1 cellular context compared by ENCODE assay signal in the genomic region with DNA sequence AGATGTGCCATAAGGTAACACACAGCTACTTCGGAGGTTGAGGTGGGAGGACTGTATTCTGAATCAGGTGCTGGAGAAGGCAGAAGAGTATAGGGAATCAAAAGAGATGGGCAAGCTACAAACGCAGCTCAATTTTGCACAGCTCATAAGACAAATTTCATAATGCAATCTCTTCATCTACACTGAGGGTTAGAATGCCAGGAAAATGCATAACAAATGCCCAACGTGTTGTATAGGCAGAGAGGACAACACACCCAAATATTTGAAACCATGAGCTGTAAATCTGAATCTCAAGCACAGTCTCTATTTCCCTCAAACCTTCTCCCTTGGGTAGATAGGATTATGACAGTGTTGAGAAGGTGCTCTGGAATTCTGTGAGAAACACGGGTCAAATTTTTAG.
TF ChIP-seq lines count a peak whose summit lies in the region.

No MANE protein-coding gene starts in this region.

TF ChIP-seq in GM23338, 12 proteins besides CTCF, POLR2A, EP300 and RAD21:
- TF ChIP-seq, protein P1, sequence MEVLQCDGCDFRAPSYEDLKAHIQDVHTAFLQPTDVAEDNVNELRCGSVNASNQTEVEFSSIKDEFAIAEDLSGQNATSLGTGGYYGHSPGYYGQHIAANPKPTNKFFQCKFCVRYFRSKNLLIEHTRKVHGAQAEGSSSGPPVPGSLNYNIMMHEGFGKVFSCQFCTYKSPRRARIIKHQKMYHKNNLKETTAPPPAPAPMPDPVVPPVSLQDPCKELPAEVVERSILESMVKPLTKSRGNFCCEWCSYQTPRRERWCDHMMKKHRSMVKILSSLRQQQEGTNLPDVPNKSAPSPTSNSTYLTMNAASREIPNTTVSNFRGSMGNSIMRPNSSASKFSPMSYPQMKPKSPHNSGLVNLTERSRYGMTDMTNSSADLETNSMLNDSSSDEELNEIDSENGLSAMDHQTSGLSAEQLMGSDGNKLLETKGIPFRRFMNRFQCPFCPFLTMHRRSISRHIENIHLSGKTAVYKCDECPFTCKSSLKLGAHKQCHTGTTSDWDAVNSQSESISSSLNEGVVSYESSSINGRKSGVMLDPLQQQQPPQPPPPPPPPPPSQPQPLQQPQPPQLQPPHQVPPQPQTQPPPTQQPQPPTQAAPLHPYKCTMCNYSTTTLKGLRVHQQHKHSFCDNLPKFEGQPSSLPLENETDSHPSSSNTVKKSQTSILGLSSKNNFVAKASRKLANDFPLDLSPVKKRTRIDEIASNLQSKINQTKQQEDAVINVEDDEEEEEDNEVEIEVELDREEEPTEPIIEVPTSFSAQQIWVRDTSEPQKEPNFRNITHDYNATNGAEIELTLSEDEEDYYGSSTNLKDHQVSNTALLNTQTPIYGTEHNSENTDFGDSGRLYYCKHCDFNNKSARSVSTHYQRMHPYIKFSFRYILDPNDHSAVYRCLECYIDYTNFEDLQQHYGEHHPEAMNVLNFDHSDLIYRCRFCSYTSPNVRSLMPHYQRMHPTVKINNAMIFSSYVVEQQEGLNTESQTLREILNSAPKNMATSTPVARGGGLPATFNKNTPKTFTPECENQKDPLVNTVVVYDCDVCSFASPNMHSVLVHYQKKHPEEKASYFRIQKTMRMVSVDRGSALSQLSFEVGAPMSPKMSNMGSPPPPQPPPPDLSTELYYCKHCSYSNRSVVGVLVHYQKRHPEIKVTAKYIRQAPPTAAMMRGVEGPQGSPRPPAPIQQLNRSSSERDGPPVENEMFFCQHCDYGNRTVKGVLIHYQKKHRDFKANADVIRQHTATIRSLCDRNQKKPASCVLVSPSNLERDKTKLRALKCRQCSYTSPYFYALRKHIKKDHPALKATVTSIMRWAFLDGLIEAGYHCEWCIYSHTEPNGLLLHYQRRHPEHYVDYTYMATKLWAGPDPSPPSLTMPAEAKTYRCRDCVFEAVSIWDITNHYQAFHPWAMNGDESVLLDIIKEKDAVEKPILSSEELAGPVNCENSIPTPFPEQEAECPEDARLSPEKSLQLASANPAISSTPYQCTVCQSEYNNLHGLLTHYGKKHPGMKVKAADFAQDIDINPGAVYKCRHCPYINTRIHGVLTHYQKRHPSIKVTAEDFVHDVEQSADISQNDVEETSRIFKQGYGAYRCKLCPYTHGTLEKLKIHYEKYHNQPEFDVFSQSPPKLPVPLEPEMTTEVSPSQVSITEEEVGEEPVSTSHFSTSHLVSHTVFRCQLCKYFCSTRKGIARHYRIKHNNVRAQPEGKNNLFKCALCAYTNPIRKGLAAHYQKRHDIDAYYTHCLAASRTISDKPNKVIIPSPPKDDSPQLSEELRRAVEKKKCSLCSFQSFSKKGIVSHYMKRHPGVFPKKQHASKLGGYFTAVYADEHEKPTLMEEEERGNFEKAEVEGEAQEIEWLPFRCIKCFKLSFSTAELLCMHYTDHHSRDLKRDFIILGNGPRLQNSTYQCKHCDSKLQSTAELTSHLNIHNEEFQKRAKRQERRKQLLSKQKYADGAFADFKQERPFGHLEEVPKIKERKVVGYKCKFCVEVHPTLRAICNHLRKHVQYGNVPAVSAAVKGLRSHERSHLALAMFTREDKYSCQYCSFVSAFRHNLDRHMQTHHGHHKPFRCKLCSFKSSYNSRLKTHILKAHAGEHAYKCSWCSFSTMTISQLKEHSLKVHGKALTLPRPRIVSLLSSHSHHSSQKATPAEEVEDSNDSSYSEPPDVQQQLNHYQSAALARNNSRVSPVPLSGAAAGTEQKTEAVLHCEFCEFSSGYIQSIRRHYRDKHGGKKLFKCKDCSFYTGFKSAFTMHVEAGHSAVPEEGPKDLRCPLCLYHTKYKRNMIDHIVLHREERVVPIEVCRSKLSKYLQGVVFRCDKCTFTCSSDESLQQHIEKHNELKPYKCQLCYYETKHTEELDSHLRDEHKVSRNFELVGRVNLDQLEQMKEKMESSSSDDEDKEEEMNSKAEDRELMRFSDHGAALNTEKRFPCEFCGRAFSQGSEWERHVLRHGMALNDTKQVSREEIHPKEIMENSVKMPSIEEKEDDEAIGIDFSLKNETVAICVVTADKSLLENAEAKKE (CRISPR knock-in tag; IDR thresholded peaks at IDR 0.05): no peak
- TF ChIP-seq, protein P2, sequence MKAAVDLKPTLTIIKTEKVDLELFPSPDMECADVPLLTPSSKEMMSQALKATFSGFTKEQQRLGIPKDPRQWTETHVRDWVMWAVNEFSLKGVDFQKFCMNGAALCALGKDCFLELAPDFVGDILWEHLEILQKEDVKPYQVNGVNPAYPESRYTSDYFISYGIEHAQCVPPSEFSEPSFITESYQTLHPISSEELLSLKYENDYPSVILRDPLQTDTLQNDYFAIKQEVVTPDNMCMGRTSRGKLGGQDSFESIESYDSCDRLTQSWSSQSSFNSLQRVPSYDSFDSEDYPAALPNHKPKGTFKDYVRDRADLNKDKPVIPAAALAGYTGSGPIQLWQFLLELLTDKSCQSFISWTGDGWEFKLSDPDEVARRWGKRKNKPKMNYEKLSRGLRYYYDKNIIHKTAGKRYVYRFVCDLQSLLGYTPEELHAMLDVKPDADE (IDR thresholded peaks at IDR 0.05): no peak
- TF ChIP-seq EZH2 (IDR thresholded peaks at IDR 0.05; ENCODE audit: low read depth, unreplicated experiment): no peak
- no peak for TF ChIP-seq NANOG (IDR thresholded peaks at IDR 0.05; ENCODE audit: borderline replicate concordance)
